Comparison of ENCODE assay signal across 25 cellular contexts in the genomic region with DNA sequence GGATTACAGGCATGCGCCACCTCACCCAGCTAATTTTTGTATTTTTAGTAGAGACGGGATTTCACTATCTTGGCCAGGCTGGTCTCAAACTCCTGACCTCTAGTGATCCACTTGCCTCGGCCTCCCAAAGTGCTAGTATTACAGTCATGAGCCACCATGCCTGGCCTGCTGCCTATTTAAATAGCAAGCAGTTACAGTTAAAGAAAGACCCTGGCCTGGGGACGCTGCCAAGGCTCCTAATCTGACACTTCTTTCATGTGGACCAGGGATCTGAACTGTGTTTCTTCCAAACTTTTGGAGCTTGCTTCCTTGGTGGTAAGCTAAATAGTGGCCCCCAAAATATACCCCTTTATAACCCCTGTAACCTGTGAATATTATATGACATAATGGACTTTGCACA.
"Had no signal": no experiment of that assay in that cellular context is flagged by ENCODE, and none has a peak within 500 bp of the region (broad histone marks: within the 10 kb centered on the region; RNA-seq: fewer than 3 reads in every experiment).

No MANE protein-coding gene starts in this region.

- DNase-seq: activated B cell treated with CpG ODN at 0.5 μM for 24 hours; activated CD4-positive, alpha-beta T cell treated with anti-CD3 and anti-CD28 coated beads for 36 hours; activated CD4-positive, alpha-beta T cell treated with anti-CD3 and anti-CD28 coated beads, Interleukin-2, amount 50 U/mL, for 4 hours; activated CD8-positive, alpha-beta memory T cell treated with anti-CD3 and anti-CD28 coated beads, Interleukin-2, amount 50 U/mL, for 48 hours; activated gamma-delta T cell; activated naive CD4-positive, alpha-beta T cell treated with anti-CD3 and anti-CD28 coated beads, Interleukin-2, amount 50 U/mL, for 16 hours; activated naive CD8-positive, alpha-beta T cell treated with anti-CD3 and anti-CD28 coated beads, Interleukin-2, amount 50 U/mL, for 24 hours; activated T-cell treated with anti-CD3 and anti-CD28 coated beads, Interleukin-2, amount 50 U/mL, for 48 hours; caudate nucleus; effector CD4-positive, alpha-beta T cell; erythroblast; foreskin fibroblast; hippocampal formation; kidney glomerular epithelial cell; left ventricle myocardium superior; mammary epithelial cell; spleen; stimulated activated CD4-positive, alpha-beta T cell treated with anti-CD3 and anti-CD28 coated beads, Interleukin-4, amount 100 ng/mL, for 1 hour; stimulated activated naive CD4-positive, alpha-beta T cell treated with Interleukin-2 at 50 U/mL for 16 hours; substantia nigra; T1000; tibial artery had no signal

- H3K27ac ChIP-seq: spleen had no signal

- H3K27me3 Mint-ChIP-seq: activated B cell treated with CpG ODN at 0.5 μM for 24 hours; activated CD4-positive, alpha-beta T cell treated with anti-CD3 and anti-CD28 coated beads for 36 hours; activated naive CD8-positive, alpha-beta T cell treated with anti-CD3 and anti-CD28 coated beads, Interleukin-2, amount 50 U/mL, for 24 hours; dendritic cell treated with granulocyte-macrophage colony-stimulating factor and Interleukin-4, amounts not matched to agents 40 ng/mL and 50 ng/mL, for 4 days; natural killer cell treated with Interleukin-12 subunit alpha and Interleukin-12 subunit beta and Interleukin-15 and Interleukin-18, amount 100 ng/mL, for 72 hours had no signal

- H3K27me3 ChIP-seq: body of pancreas, spleen, tibial artery had no signal

- H3K27ac Mint-ChIP-seq: activated B cell treated with CpG ODN at 0.5 μM for 24 hours; activated CD4-positive, alpha-beta T cell treated with anti-CD3 and anti-CD28 coated beads for 36 hours; activated naive CD8-positive, alpha-beta T cell treated with anti-CD3 and anti-CD28 coated beads, Interleukin-2, amount 50 U/mL, for 24 hours; dendritic cell treated with granulocyte-macrophage colony-stimulating factor and Interleukin-4, amounts not matched to agents 40 ng/mL and 50 ng/mL, for 4 days had no signal

- H3K4me3 ChIP-seq: body of pancreas, spleen, tibial artery had no signal

- H3K4me3 Mint-ChIP-seq: activated B cell treated with CpG ODN at 0.5 μM for 24 hours; activated CD4-positive, alpha-beta T cell treated with anti-CD3 and anti-CD28 coated beads for 36 hours; activated naive CD8-positive, alpha-beta T cell treated with anti-CD3 and anti-CD28 coated beads, Interleukin-2, amount 50 U/mL, for 24 hours; dendritic cell treated with granulocyte-macrophage colony-stimulating factor and Interleukin-4, amounts not matched to agents 40 ng/mL and 50 ng/mL, for 4 days; natural killer cell treated with Interleukin-12 subunit alpha and Interleukin-12 subunit beta and Interleukin-15 and Interleukin-18, amount 100 ng/mL, for 72 hours had no signal

- H3K9me3 ChIP-seq: body of pancreas, spleen, tibial artery had no signal

- H3K9me3 Mint-ChIP-seq: activated B cell treated with CpG ODN at 0.5 μM for 24 hours; activated naive CD8-positive, alpha-beta T cell treated with anti-CD3 and anti-CD28 coated beads, Interleukin-2, amount 50 U/mL, for 24 hours; dendritic cell treated with granulocyte-macrophage colony-stimulating factor and Interleukin-4, amounts not matched to agents 40 ng/mL and 50 ng/mL, for 4 days; natural killer cell treated with Interleukin-12 subunit alpha and Interleukin-12 subunit beta and Interleukin-15 and Interleukin-18, amount 100 ng/mL, for 72 hours had no signal

- ATAC-seq: activated CD4-positive, alpha-beta T cell treated with anti-CD3 and anti-CD28 coated beads for 36 hours; activated naive CD8-positive, alpha-beta T cell treated with anti-CD3 and anti-CD28 coated beads, Interleukin-2, amount 50 U/mL, for 24 hours; body of pancreas; left ventricle myocardium superior; natural killer cell treated with Interleukin-12 subunit alpha and Interleukin-12 subunit beta and Interleukin-15 and Interleukin-18, amount 100 ng/mL, for 72 hours had no signal
